ENCODE assay signal across 10 cellular contexts in the genomic region with DNA sequence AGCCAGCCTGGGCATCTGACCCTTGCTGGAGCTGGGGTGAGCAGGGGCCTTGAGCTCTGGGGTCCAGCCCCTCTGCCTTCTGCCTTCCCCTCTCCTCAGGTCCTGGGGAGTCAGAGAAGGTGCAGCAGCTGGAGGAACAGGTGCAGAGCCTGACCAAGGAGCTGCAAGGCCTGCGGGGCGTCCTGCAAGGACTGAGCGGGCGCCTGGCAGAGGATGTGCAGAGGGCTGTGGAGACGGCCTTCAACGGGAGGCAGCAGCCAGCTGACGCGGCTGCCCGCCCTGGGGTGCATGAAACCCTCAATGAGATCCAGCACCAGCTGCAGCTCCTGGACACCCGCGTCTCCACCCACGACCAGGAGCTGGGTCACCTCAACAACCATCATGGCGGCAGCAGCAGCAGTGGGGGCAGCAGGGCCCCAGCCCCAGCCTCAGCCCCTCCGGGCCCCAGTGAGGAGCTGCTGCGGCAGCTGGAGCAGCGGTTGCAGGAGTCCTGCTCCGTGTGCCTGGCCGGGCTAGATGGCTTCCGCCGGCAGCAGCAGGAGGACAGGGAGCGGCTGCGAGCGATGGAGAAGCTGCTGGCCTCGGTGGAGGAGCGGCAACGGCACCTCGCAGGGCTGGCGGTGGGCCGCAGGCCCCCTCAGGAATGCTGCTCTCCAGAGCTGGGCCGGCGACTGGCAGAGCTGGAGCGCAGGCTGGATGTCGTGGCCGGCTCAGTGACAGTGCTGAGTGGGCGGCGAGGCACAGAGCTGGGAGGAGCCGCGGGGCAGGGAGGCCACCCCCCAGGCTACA. TPM values are rescaled to one million over a fixed set of nuclear protein-coding genes. Genes with fewer than 3 reads are reported as not detected.
DNase-seq lines count a peak whose midpoint lies in the region; ATAC-seq and TF ChIP-seq lines count a peak whose summit lies in the region.
"Had no signal": no experiment of that assay in that cellular context is flagged by ENCODE, and none has a peak within 500 bp of the region (broad histone marks: within the 10 kb centered on the region; RNA-seq: fewer than 3 reads in every experiment).

No MANE protein-coding gene starts in this region.

- H3K27ac ChIP-seq in cardiac muscle cell (peak overlapping the region; percentile 87), lower lobe of right lung (peak overlapping the region; percentile 85), upper lobe of left lung (peak overlapping the region; percentile 68 to 86 (median 74))

- H3K4me3 Mint-ChIP-seq in activated CD4-positive, alpha-beta memory T cell treated with anti-CD3 and anti-CD28 coated beads for 36 hours: no peak overlapping the region

- H3K9me3 ChIP-seq in cardiac muscle cell (ENCODE audit: low read depth) (no peaks in the 10 kb centered on the region), lower lobe of right lung (no peaks in the 10 kb centered on the region), upper lobe of left lung (no peaks in the 10 kb centered on the region)

- DNase-seq in cardiac muscle cell (ENCODE audit: low read depth in 1 of 2, low spot score in 1 of 2) (no peak), Right ventricle myocardium inferior (ENCODE audit: missing footprints) (no peak), lower lobe of right lung (no peak), upper lobe of left lung (peak in 1 of 2 donors; percentile 85), kidney glomerular epithelial cell (lab: John Stamatoyannopoulos, UW) (no peak)
- no peak for DNase-seq in activated CD4-positive, alpha-beta memory T cell treated with anti-CD3 and anti-CD28 coated beads for 36 hours
- DNase-seq: glutamatergic neuron had no signal

- peak overlapping the region; percentile 90 for H3K27ac Mint-ChIP-seq in activated CD4-positive, alpha-beta memory T cell treated with anti-CD3 and anti-CD28 coated beads for 36 hours

- TF ChIP-seq POLR2A in upper lobe of left lung (IDR thresholded peaks at IDR 0.05): no peak
- TF ChIP-seq POLR2A in GM18505 (IDR thresholded peaks at IDR 0.05; ENCODE audit: borderline replicate concordance, extremely low read depth, insufficient read depth, insufficient read length): no peak

- TF ChIP-seq CTCF in cardiac muscle cell (IDR thresholded peaks at IDR 0.05; ENCODE audit: low read depth, low read length) (no peak), lower lobe of right lung (IDR thresholded peaks at IDR 0.05) (no peak), upper lobe of left lung (IDR thresholded peaks at IDR 0.05) (no peak)

- H3K4me3 ChIP-seq in cardiac muscle cell: no peak overlapping the region
- H3K4me3 ChIP-seq in lower lobe of right lung: no peak overlapping the region
- H3K4me3 ChIP-seq in upper lobe of left lung: peak overlapping the region in 1 of 4 donors; percentile 51

- 91 to 97% methylated on average over 6 to 30 of the region's 38 CpGs for WGBS in upper lobe of left lung, 2 donors

- H3K9me3 Mint-ChIP-seq in activated CD4-positive, alpha-beta memory T cell treated with anti-CD3 and anti-CD28 coated beads for 36 hours: no peaks in the 10 kb centered on the region
- H3K9me3 Mint-ChIP-seq: mesothelial cell of epicardium had no signal

- peaks cover 20% of the 10 kb centered on the region for H3K4me1 ChIP-seq in cardiac muscle cell (ENCODE audit: low read depth)
- peaks cover 43% of the 10 kb centered on the region for H3K4me1 ChIP-seq in lower lobe of right lung
- peaks cover 26 to 47% (median 38%) of the 10 kb centered on the region in 4 donors for H3K4me1 ChIP-seq in upper lobe of left lung

- no peaks in the 10 kb centered on the region for H3K36me3 ChIP-seq in cardiac muscle cell
- H3K36me3 ChIP-seq in lower lobe of right lung: no peaks in the 10 kb centered on the region
- H3K36me3 ChIP-seq in upper lobe of left lung: no peaks in the 10 kb centered on the region

- H3K27me3 Mint-ChIP-seq in activated CD4-positive, alpha-beta memory T cell treated with anti-CD3 and anti-CD28 coated beads for 36 hours: no peaks in the 10 kb centered on the region

- H3K36me3 Mint-ChIP-seq in activated CD4-positive, alpha-beta memory T cell treated with anti-CD3 and anti-CD28 coated beads for 36 hours: no peaks in the 10 kb centered on the region
- H3K36me3 Mint-ChIP-seq: mesothelial cell of epicardium had no signal

- H3K4me1 Mint-ChIP-seq in activated CD4-positive, alpha-beta memory T cell treated with anti-CD3 and anti-CD28 coated beads for 36 hours (ENCODE audit: low read depth): peaks cover 20% of the 10 kb centered on the region

- CTCF ChIA-PET in activated CD4-positive, alpha-beta memory T cell treated with anti-CD3 and anti-CD28 coated beads for 36 hours (lab: Charles Lee): interaction anchor here (0.9 to 4.6 kb wide), 6 partner anchors 10 to 120 kb away, joined by 3 to 29 read pairs (median 6); a partner anchor contains a TSS

- H3K27me3 ChIP-seq in cardiac muscle cell: no peaks in the 10 kb centered on the region
- no peaks in the 10 kb centered on the region for H3K27me3 ChIP-seq in lower lobe of right lung (ENCODE audit: low read depth)
- no peaks in the 10 kb centered on the region for H3K27me3 ChIP-seq in upper lobe of left lung

- POLR2A ChIA-PET in activated CD4-positive, alpha-beta memory T cell treated with anti-CD3 and anti-CD28 coated beads for 36 hours (lab: Charles Lee): interaction anchor here (1.1 to 3.2 kb wide), 3 partner anchors 10 to 130 kb away, joined by 3 to 21 read pairs (median 19); a partner anchor contains a TSS

- TF ChIP-seq EP300 in upper lobe of left lung (IDR thresholded peaks at IDR 0.05): no peak

- intact Hi-C loops in Right ventricle myocardium inferior (cut with DNase I) (no loop called here), lower lobe of right lung (cut with DNase I) (no loop called here)
- intact Hi-C loops in activated CD4-positive, alpha-beta memory T cell treated with anti-CD3 and anti-CD28 coated beads for 36 hours (cut with micrococcal nuclease): loop anchor here (1.0 kb wide), 5 partner anchors 11 to 121 kb away; a partner anchor contains a TSS

- ATAC-seq in Right ventricle myocardium inferior (no peak), lower lobe of right lung (no peak), upper lobe of left lung (ENCODE audit: low FRiP score in 2 of 2) (no peak), HG03565 (IDR thresholded peaks at IDR 0.05; ENCODE audit: unreplicated experiment) (no peak), GM18505 (IDR thresholded peaks at IDR 0.05; ENCODE audit: unreplicated experiment) (no peak)

RNA-seq across cellular contexts. Expression of a gene that starts 3.8 kb away (rescaled TPM):
- total RNA-seq in cardiac muscle cell: 18.5 and 20.2 TPM in 2 replicates
- polyA plus RNA-seq in cardiac muscle cell: 12.2 and 15.6 TPM in 2 replicates
- total RNA-seq in Right ventricle myocardium inferior: 25.8 TPM
- total RNA-seq in activated CD4-positive, alpha-beta memory T cell treated with anti-CD3 and anti-CD28 coated beads for 36 hours: under 1 TPM; 0.29 to 0.51 TPM
- 56.3 TPM for total RNA-seq in lower lobe of right lung
- total RNA-seq in upper lobe of left lung: 100 to 1,000 TPM in 2 of 6 donors, 10 to 100 TPM in 4; 20.7 to 158 (median 49.0) TPM

RNA-seq across cellular contexts. Expression of a gene that starts 4.4 kb away (rescaled TPM):
- total RNA-seq in cardiac muscle cell (9.0 and 9.6 TPM in 2 replicates), Right ventricle myocardium inferior (4.5 TPM), lower lobe of right lung (5.1 TPM), upper lobe of left lung (10 to 100 TPM in 1 of 6 donors, 1 to 10 TPM in 5; 2.4 to 10.4 (median 6.3) TPM)
- polyA plus RNA-seq in cardiac muscle cell: 12.9 and 19.2 TPM in 2 replicates
- 10 to 100 TPM; 12.7 to 13.3 TPM for total RNA-seq in activated CD4-positive, alpha-beta memory T cell treated with anti-CD3 and anti-CD28 coated beads for 36 hours

RNA-seq across cellular contexts. Expression of a gene that starts 10.7 kb away (rescaled TPM):
- total RNA-seq in cardiac muscle cell (289 and 303 TPM in 2 replicates), Right ventricle myocardium inferior (411 TPM), lower lobe of right lung (243 TPM), upper lobe of left lung (100 to 1,000 TPM in 5 of 6 donors, 10 to 100 TPM in 1; 90.4 to 265 (median 176) TPM)
- 768 and 779 TPM in 2 replicates for polyA plus RNA-seq in cardiac muscle cell
- 100 to 1,000 TPM; 307 to 310 TPM for total RNA-seq in activated CD4-positive, alpha-beta memory T cell treated with anti-CD3 and anti-CD28 coated beads for 36 hours

RNA-seq across cellular contexts. Expression of a gene that starts 30.7 kb away (rescaled TPM):
- total RNA-seq in cardiac muscle cell (52.0 and 52.5 TPM in 2 replicates), Right ventricle myocardium inferior (9.9 TPM), lower lobe of right lung (18.9 TPM), upper lobe of left lung (10 to 100 TPM in 5 of 6 donors, 1 to 10 TPM in 1; 7.8 to 17.6 (median 14.3) TPM)
- 67.0 and 77.7 TPM in 2 replicates for polyA plus RNA-seq in cardiac muscle cell
- 10 to 100 TPM; 12.9 to 14.1 TPM for total RNA-seq in activated CD4-positive, alpha-beta memory T cell treated with anti-CD3 and anti-CD28 coated beads for 36 hours

RNA-seq across cellular contexts. Expression of a gene that starts 36.8 kb away (rescaled TPM):
- total RNA-seq in cardiac muscle cell (0.48 and 1.8 TPM in 2 replicates), Right ventricle myocardium inferior (0.84 TPM), lower lobe of right lung (0.74 TPM), upper lobe of left lung (1 to 10 TPM in 2 of 6 donors, under 1 TPM in 1, not detected in 3; 0.79 to 1.2 (median 1.0) TPM)
- polyA plus RNA-seq in cardiac muscle cell: 0.55 and 0.99 TPM in 2 replicates
- 1 to 10 TPM; 2.7 to 2.9 TPM for total RNA-seq in activated CD4-positive, alpha-beta memory T cell treated with anti-CD3 and anti-CD28 coated beads for 36 hours

Comparison
In these comparisons a context has a peak if more than half of its experiments do, and no peak if none do; other contexts are left out.
1. RNA of a gene that starts 3.8 kb away (total RNA-seq): 20.7 to 158 TPM in upper lobe of left lung, 56.3 TPM in lower lobe of right lung (single experiment), 25.8 TPM in Right ventricle myocardium inferior (single experiment) and 18.5 to 20.2 TPM in cardiac muscle cell; 0.29 to 0.51 TPM in activated CD4-positive, alpha-beta memory T cell treated with anti-CD3 and anti-CD28 coated beads for 36 hours; every median in the first group is over 10 times any median in the second.
2. Peak in every context shown above with its lines, with median percentiles within 50 percentile points of each other: H3K27ac ChIP-seq.